In genomic region chr19:48442116-48443035, GRCh38 we compare ENCODE assay signal across 1 cellular context.
TF ChIP-seq lines count a peak whose summit lies in the region.

No MANE protein-coding gene starts in this region.

TF ChIP-seq in endothelial cell of umbilical vein, 7 proteins besides CTCF, POLR2A, EP300 and RAD21:
- TF ChIP-seq EZH2 (IDR thresholded peaks at IDR 0.05; ENCODE audit: borderline replicate concordance, low read depth, low read length, severe bottlenecking) (peak; percentile 88), JUN (IDR thresholded peaks at IDR 0.05; ENCODE audit: borderline replicate concordance, insufficient read depth, insufficient read length, low read depth) (no peak), POLR2AphosphoS5 (IDR thresholded peaks at IDR 0.05; ENCODE audit: insufficient read depth, low read depth, low read length) (no peak)
